ENCODE assay signal across 1 cellular context in the genomic region with DNA sequence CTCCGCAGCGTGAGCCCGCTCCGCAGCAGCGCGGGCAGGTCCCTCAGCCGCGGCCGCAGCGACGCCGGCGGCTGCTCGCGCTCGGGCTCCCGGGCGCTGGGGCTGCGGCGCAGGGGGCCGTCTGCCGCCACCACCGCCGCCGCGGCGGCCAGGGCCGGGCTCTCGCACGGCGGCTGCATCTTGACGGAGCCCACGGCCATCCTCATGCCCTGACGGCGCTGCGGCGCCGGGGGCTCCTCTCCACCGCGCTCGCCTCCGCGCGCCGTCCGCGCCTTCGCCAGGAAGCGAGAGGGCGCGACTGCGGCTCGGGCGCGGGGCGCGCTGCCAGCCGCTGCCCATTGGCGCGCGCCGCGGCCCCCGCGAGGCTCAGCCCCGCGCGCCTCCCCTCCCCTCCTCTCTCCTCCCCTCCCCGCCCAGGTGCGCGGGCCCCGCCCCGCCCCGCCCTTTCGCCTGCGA.
TF ChIP-seq lines count a peak whose summit lies in the region.

A gene with protein sequence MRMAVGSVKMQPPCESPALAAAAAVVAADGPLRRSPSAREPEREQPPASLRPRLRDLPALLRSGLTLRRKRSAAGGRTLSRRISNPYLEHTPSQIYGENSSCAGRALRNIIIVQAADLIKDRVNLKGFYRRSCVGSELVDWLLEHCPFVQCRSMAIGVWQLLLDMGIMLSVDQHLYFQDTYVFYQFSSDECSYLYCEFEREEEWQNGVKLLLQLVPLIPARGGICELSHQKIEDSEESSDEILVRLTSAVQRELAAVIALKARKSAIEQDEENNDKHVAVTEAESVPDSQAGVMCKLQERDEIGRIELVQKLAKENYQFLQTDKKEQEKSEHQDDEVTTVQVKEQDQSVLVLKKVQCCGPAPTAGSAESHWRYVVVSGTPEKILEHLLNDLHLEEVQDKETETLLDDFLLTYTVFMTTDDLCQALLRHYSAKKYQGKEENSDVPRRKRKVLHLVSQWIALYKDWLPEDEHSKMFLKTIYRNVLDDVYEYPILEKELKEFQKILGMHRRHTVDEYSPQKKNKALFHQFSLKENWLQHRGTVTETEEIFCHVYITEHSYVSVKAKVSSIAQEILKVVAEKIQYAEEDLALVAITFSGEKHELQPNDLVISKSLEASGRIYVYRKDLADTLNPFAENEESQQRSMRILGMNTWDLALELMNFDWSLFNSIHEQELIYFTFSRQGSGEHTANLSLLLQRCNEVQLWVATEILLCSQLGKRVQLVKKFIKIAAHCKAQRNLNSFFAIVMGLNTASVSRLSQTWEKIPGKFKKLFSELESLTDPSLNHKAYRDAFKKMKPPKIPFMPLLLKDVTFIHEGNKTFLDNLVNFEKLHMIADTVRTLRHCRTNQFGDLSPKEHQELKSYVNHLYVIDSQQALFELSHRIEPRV (minus strand): TSS at position 300 of the 456 bp plus-strand sequence. CDS start 94 bp downstream, at position 206.

TF ChIP-seq in HEK293, 187 proteins besides CTCF, POLR2A, EP300 and RAD21 (continued from another document):
- TF ChIP-seq, protein P1, sequence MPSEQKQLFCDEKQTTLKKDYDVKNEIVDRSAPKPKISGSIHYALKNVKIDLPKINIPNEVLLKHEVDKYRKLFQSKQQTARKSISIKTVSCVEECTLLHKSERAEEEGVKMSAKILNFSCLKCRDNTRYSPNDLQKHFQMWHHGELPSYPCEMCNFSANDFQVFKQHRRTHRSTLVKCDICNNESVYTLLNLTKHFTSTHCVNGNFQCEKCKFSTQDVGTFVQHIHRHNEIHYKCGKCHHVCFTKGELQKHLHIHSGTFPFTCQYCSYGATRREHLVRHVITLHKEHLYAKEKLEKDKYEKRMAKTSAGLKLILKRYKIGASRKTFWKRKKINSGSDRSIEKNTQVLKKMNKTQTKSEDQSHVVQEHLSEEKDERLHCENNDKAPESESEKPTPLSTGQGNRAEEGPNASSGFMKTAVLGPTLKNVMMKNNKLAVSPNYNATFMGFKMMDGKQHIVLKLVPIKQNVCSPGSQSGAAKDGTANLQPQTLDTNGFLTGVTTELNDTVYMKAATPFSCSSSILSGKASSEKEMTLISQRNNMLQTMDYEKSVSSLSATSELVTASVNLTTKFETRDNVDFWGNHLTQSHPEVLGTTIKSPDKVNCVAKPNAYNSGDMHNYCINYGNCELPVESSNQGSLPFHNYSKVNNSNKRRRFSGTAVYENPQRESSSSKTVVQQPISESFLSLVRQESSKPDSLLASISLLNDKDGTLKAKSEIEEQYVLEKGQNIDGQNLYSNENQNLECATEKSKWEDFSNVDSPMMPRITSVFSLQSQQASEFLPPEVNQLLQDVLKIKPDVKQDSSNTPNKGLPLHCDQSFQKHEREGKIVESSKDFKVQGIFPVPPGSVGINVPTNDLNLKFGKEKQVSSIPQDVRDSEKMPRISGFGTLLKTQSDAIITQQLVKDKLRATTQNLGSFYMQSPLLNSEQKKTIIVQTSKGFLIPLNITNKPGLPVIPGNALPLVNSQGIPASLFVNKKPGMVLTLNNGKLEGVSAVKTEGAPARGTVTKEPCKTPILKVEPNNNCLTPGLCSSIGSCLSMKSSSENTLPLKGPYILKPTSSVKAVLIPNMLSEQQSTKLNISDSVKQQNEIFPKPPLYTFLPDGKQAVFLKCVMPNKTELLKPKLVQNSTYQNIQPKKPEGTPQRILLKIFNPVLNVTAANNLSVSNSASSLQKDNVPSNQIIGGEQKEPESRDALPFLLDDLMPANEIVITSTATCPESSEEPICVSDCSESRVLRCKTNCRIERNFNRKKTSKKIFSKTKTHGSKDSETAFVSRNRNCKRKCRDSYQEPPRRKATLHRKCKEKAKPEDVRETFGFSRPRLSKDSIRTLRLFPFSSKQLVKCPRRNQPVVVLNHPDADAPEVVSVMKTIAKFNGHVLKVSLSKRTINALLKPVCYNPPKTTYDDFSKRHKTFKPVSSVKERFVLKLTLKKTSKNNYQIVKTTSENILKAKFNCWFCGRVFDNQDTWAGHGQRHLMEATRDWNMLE (tag by site-specific recombination; conservative IDR thresholded peaks at IDR 0.05; ENCODE audit: low read depth), result no peak
- TF ChIP-seq SP7 (tag by site-specific recombination; IDR thresholded peaks at IDR 0.05), result no peak
- no peak for TF ChIP-seq ZNF223 (tag by site-specific recombination; IDR thresholded peaks at IDR 0.05)
- TF ChIP-seq HOXC10 (CRISPR knock-in tag; IDR thresholded peaks at IDR 0.05), result no peak
- TF ChIP-seq, protein P2, sequence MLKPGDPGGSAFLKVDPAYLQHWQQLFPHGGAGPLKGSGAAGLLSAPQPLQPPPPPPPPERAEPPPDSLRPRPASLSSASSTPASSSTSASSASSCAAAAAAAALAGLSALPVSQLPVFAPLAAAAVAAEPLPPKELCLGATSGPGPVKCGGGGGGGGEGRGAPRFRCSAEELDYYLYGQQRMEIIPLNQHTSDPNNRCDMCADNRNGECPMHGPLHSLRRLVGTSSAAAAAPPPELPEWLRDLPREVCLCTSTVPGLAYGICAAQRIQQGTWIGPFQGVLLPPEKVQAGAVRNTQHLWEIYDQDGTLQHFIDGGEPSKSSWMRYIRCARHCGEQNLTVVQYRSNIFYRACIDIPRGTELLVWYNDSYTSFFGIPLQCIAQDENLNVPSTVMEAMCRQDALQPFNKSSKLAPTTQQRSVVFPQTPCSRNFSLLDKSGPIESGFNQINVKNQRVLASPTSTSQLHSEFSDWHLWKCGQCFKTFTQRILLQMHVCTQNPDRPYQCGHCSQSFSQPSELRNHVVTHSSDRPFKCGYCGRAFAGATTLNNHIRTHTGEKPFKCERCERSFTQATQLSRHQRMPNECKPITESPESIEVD (tag by site-specific recombination; IDR thresholded peaks at IDR 0.05), result no peak
- TF ChIP-seq ZNF555 (tag by site-specific recombination; conservative IDR thresholded peaks at IDR 0.05), result no peak
